Comparison of ENCODE assay signal across 9 cellular contexts in genomic region chr6:17156112-17156921, GRCh38. TPM values are rescaled to one million over a fixed set of nuclear protein-coding genes. Genes with fewer than 3 reads are reported as not detected.
DNase-seq lines count a peak whose midpoint lies in the region; ATAC-seq and TF ChIP-seq lines count a peak whose summit lies in the region.
"Had no signal": no experiment of that assay in that cellular context is flagged by ENCODE, and none has a peak within 500 bp of the region (broad histone marks: within the 10 kb centered on the region; RNA-seq: fewer than 3 reads in every experiment).

No MANE protein-coding gene starts in this region.

- no peak overlapping the region for H3K4me3 Mint-ChIP-seq in Calu3 (ENCODE audit: low read depth, unreplicated experiment)

- CTCF ChIA-PET in Calu3 (lab: Charles Lee), result interaction anchor here (1.2 kb wide), 1 partner anchor 428 kb away, joined by 5 read pairs; no protein-coding TSS in a partner anchor

- H3K36me3 Mint-ChIP-seq in Calu3 (ENCODE audit: insufficient read depth, unreplicated experiment), result no peaks in the 10 kb centered on the region

- peaks cover 5% of the 10 kb centered on the region for H3K9me3 Mint-ChIP-seq in Calu3 (ENCODE audit: low read depth, unreplicated experiment)

- H3K27me3 Mint-ChIP-seq in Calu3 (ENCODE audit: unreplicated experiment), result no peaks in the 10 kb centered on the region

- no TSS peak for BruUV-seq in Calu3 (replicated peaks; lab: Mats Ljungman, UMichigan)

- H3K4me1 Mint-ChIP-seq in Calu3 (ENCODE audit: low read depth, unreplicated experiment), result no peaks in the 10 kb centered on the region

- intact Hi-C loops in Calu3 (cut with micrococcal nuclease; ENCODE audit: unreplicated experiment), result loop anchor here (1.0 kb wide), 1 partner anchor 428 kb away; no protein-coding TSS in a partner anchor

- DNase-seq in Calu3, result peak; percentile 64
- peak; percentile 83 for DNase-seq in NCI-H69 (lab: John Stamatoyannopoulos, UW)
- peak; percentile 21 to 58 for DNase-seq in activated CD4-positive, alpha-beta T cell treated with anti-CD3 and anti-CD28 coated beads, Interleukin-2, amount 50 U/mL, for 24 hours (ENCODE audit: low read depth in 1 of 2, low spot score in 1 of 2)
- peak; percentile 68 to 83 for DNase-seq in dermis microvascular lymphatic vessel endothelial cell (ENCODE audit: low read depth in 2 of 2)
- DNase-seq in medulla oblongata (ENCODE audit: extremely low spot score), result peak; percentile 94
- DNase-seq in stimulated activated CD8-positive, alpha-beta memory T cell treated with anti-CD3 and anti-CD28 coated beads, Interleukin-2, amount 100 ng/mL, for 48 hours (ENCODE audit: low read depth in 2 of 2), result peak; percentile 7 to 32

- H3K27ac Mint-ChIP-seq in Calu3 (ENCODE audit: unreplicated experiment), result no peak overlapping the region

- peak; percentile 64 for TF ChIP-seq CTCF in Calu3 (IDR thresholded peaks at IDR 0.05; ENCODE audit: unreplicated experiment)

- ATAC-seq in HG02885 (IDR thresholded peaks at IDR 0.05; ENCODE audit: poor library complexity, unreplicated experiment) (peak; percentile 72), GM21576 (IDR thresholded peaks at IDR 0.05; ENCODE audit: unreplicated experiment) (no peak)

RNA-seq across cellular contexts. Expression of gene STMND1, which starts 54.5 kb away (rescaled TPM):
- 0.68 and 0.73 TPM in 2 replicates for total RNA-seq in Calu3 (2022)
- not detected in 2 replicates for total RNA-seq in dermis microvascular lymphatic vessel endothelial cell
- total RNA-seq: T-helper 2 cell treated with Interferon-gamma antibody and Interleukin-4, amounts not matched to agents 100 ng/mL and 5 ng/mL, for 36 hours had no signal

Comparison
In these comparisons a context has a peak if more than half of its experiments do, and no peak if none do; other contexts are left out.
1. DNase-seq: peak in every context shown above with its lines; median percentile 94 in medulla oblongata; 83 in NCI-H69; 76 in dermis microvascular lymphatic vessel endothelial cell; 64 in Calu3; 40 in activated CD4-positive, alpha-beta T cell treated with anti-CD3 and anti-CD28 coated beads, Interleukin-2, amount 50 U/mL, for 24 hours; 20 in stimulated activated CD8-positive, alpha-beta memory T cell treated with anti-CD3 and anti-CD28 coated beads, Interleukin-2, amount 100 ng/mL, for 48 hours.